In the genomic region with DNA sequence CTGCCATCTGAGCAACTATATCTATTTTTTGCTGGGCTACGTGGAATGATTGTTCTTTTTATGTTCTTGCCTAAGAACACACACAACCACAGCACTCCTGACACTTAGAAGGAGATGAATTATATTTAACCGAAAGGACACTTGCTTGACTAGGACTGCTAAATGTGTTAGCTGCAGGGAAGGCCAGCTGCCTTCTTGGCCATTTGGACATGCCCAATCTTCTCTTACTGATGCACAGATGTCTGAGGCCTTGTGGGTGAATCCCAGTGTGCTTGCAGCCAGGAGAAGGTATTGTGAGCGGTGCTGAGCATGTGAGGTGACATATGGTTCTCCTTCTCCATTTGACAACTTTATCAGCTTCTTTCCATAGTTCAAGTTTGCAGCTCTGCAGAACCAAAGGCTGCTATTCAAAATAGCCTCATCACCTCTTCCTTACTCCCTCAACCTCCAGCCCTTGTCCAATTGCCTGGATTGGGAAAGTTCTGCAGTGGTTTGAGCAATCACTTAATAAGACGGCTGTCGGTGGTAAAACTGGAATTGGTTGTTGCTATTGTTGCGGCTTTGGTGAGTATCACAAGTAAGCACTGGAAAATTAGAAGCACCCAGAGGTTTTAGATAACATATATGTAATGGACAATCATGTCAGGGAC, we compare ENCODE assay signal across 17 cellular contexts.
DNase-seq lines count a peak whose midpoint lies in the region; TF ChIP-seq lines count a peak whose summit lies in the region.
"Had no signal": no experiment of that assay in that cellular context is flagged by ENCODE, and none has a peak within 500 bp of the region (broad histone marks: within the 10 kb centered on the region; RNA-seq: fewer than 3 reads in every experiment).

No MANE protein-coding gene starts in this region.

- no peaks in the 10 kb centered on the region for H3K79me2 ChIP-seq in osteoblast (ENCODE audit: insufficient read depth, low read length)
- no peaks in the 10 kb centered on the region for H3K79me2 ChIP-seq in mammary epithelial cell (ENCODE audit: insufficient read depth, low read length)

- CTCF ChIA-PET in mammary epithelial cell (lab: Charles Lee; ENCODE audit: low non-redundant PET) = no interaction called here

- in situ Hi-C loops in mammary epithelial cell (cut with MboI; ENCODE audit: low sequenced_read_pairs in 2 of 2) = no loop called here

- intact Hi-C loops in mammary epithelial cell (cut with micrococcal nuclease) = no loop called here

- H3K4me3 ChIP-seq in fibroblast of pulmonary artery (replicated peaks; ENCODE audit: low read depth, low read length) (no peak overlapping the region), osteoblast (ENCODE audit: insufficient read depth, low read length) (no peak overlapping the region), mammary epithelial cell (replicated peaks in 1 of 3; ENCODE audit: insufficient read depth in 1 of 3, low read depth in 2 of 3, low read length in 3 of 3) (no peak overlapping the region)
- H3K4me3 ChIP-seq: BLaER1, HAP-1 had no signal

- peak; percentile 25 for DNase-seq in DMS 273 (lab: John Stamatoyannopoulos, UW; ENCODE audit: unreplicated experiment)
- DNase-seq in DMS 273 treated with DMSO at 0.1 percent for 48 hours (lab: John Stamatoyannopoulos, UW) = no peak
- peak; percentile 60 for DNase-seq in fibroblast of pulmonary artery (ENCODE audit: low read depth)
- DNase-seq in osteoblast (ENCODE audit: insufficient read length, low spot score, missing footprints) = peak; percentile 18
- DNase-seq in mammary epithelial cell = no peak
- DNase-seq in glomerular visceral epithelial cell (ENCODE audit: extremely low spot score) = no peak
- DNase-seq: Caco-2; CD4-positive, CD25-positive, alpha-beta regulatory T cell; CD8-positive, alpha-beta T cell; DMS53; DMS79 treated with DMSO at 0.1 percent for 48 hours; GF-D8; GOT3 had no signal

- H3K27me3 ChIP-seq in osteoblast (ENCODE audit: insufficient read depth, low read length) (no peaks in the 10 kb centered on the region), mammary epithelial cell (ENCODE audit: insufficient read depth, low read length) (no peaks in the 10 kb centered on the region)
- H3K27me3 ChIP-seq: BLaER1 had no signal

- BruUV-seq in mammary epithelial cell (replicated peaks; lab: Mats Ljungman, UMichigan) = no TSS peak

- H3K4me2 ChIP-seq in osteoblast (ENCODE audit: insufficient read depth, low read length) (no peak overlapping the region), mammary epithelial cell (ENCODE audit: insufficient read depth, low read depth, low read length) (no peak overlapping the region)
- H3K4me2 ChIP-seq: BLaER1 had no signal

- H3K36me3 ChIP-seq in osteoblast (ENCODE audit: insufficient read depth, low read length) (no peaks in the 10 kb centered on the region), mammary epithelial cell (ENCODE audit: insufficient read depth, low read length) (no peaks in the 10 kb centered on the region)
- H3K36me3 ChIP-seq: BLaER1, HAP-1 had no signal

- H3K27ac ChIP-seq in osteoblast (ENCODE audit: low read depth, low read length) (no peak overlapping the region), mammary epithelial cell (ENCODE audit: insufficient read depth, low read depth, low read length) (no peak overlapping the region)
- H3K27ac ChIP-seq: 22Rv1, BLaER1, C4-2B had no signal

- H3K9ac ChIP-seq in mammary epithelial cell (ENCODE audit: insufficient read depth, low read length) = no peak overlapping the region
- H3K9ac ChIP-seq: BLaER1 had no signal

- 55% methylated on average over 6 of the region's 6 CpGs for WGBS in mammary epithelial cell (ENCODE audit: low coverage, missing lambda C conversion rate)

- H3K4me1 ChIP-seq in osteoblast (ENCODE audit: insufficient read depth, low read length) = no peaks in the 10 kb centered on the region
- H3K4me1 ChIP-seq in mammary epithelial cell (ENCODE audit: insufficient read depth, low read length) = no peaks in the 10 kb centered on the region
- H3K4me1 ChIP-seq: BLaER1, Caco-2, HAP-1 had no signal

- no peak overlapping the region for H2AFZ ChIP-seq in osteoblast (ENCODE audit: low read length)
- H2AFZ ChIP-seq in mammary epithelial cell (ENCODE audit: low read depth, low read length) = no peak overlapping the region

- TF ChIP-seq CTCF in fibroblast of pulmonary artery (IDR thresholded peaks at IDR 0.05; ENCODE audit: low read length, missing control alignments) (no peak), osteoblast (IDR thresholded peaks at IDR 0.05; ENCODE audit: extremely low read depth, low read depth, low read length) (no peak), mammary epithelial cell (conservative IDR thresholded peaks at IDR 0.05 in 1 of 2, IDR thresholded peaks at IDR 0.05 in 1 of 2; ENCODE audit: extremely low read depth in 1 of 2, insufficient read depth in 1 of 2, low read depth in 1 of 2, low read length in 2 of 2) (no peak)

- dilution Hi-C loops in mammary epithelial cell (cut with HindIII; ENCODE audit: low sequenced_read_pairs) = no loop called here

- no peaks in the 10 kb centered on the region for H3K9me3 ChIP-seq in osteoblast (ENCODE audit: low read depth, low read length)
- H3K9me3 ChIP-seq in mammary epithelial cell (replicated peaks; ENCODE audit: insufficient read depth, low read length) = peaks cover 10% of the 10 kb centered on the region
- H3K9me3 ChIP-seq: BLaER1, Caco-2, HAP-1 had no signal

- H4K20me1 ChIP-seq in osteoblast (ENCODE audit: insufficient read depth, low read length) (no peaks in the 10 kb centered on the region), mammary epithelial cell (ENCODE audit: insufficient read depth, low read length) (no peaks in the 10 kb centered on the region)
- H4K20me1 ChIP-seq: BLaER1 had no signal

Comparison
In these comparisons a context has a peak if more than half of its experiments do, and no peak if none do; other contexts are left out.
1. DNase-seq: peak in DMS 273 (single experiment), fibroblast of pulmonary artery (single experiment) and osteoblast (single experiment); none in DMS 273 treated with DMSO at 0.1 percent for 48 hours (single experiment), mammary epithelial cell (single experiment) and glomerular visceral epithelial cell (single experiment).